In genomic region chr1:16181887-16182719, GRCh38 we compare ENCODE assay signal across 9 cellular contexts. TPM values are rescaled to one million over a fixed set of nuclear protein-coding genes. Genes with fewer than 3 reads are reported as not detected.
A peak's percentile ranks its signal among the peaks of the same experiment; 100 is the strongest.
DNase-seq lines count a peak whose midpoint lies in the region; ATAC-seq and TF ChIP-seq lines count a peak whose summit lies in the region.
"Had no signal": no experiment of that assay in that cellular context is flagged by ENCODE, and none has a peak within 500 bp of the region (broad histone marks: within the 10 kb centered on the region; RNA-seq: fewer than 3 reads in every experiment).

No MANE protein-coding gene starts in this region.

- H3K36me3 ChIP-seq in Peyer's patch = no peaks in the 10 kb centered on the region

- no peak for TF ChIP-seq CTCF in Peyer's patch (IDR thresholded peaks at IDR 0.05)
- TF ChIP-seq CTCF in nephron (IDR thresholded peaks at IDR 0.05; ENCODE audit: unreplicated experiment in 3 of 3) = no peak

- peak overlapping the region; percentile 52 to 88 (median 76) for H3K27ac ChIP-seq in Peyer's patch

- peaks cover 5% of the 10 kb centered on the region for H3K27me3 Mint-ChIP-seq in nephron (ENCODE audit: low read depth)

- peaks cover 0 to 42% (median 0%) of the 10 kb centered on the region in 4 donors for H3K4me1 ChIP-seq in Peyer's patch

- peak overlapping the region in 1 of 3 experiments; percentile 51 for H3K4me3 Mint-ChIP-seq in nephron

- H3K36me3 Mint-ChIP-seq in nephron (ENCODE audit: low read depth) = no peaks in the 10 kb centered on the region

- H3K9me3 Mint-ChIP-seq in nephron = no peaks in the 10 kb centered on the region

- DNase-seq in AG08396 (ENCODE audit: low spot score) (peak; percentile 87), Peyer's patch (peak in 1 of 3 donors; percentile 82), fibroblast of gingiva (ENCODE audit: low read depth) (peak; percentile 87), head of caudate nucleus (no peak), NCI-H1436 (lab: John Stamatoyannopoulos, UW) (no peak)
- no peak for DNase-seq in stimulated activated CD4-positive, alpha-beta T cell treated with anti-CD3 and anti-CD28 coated beads, Interleukin-2, amount 100 ng/mL, for 24 hours
- DNase-seq: DMS79 treated with DMSO at 0.1 percent for 48 hours had no signal

- H3K4me3 ChIP-seq in Peyer's patch = no peak overlapping the region

- no peaks in the 10 kb centered on the region for H3K9me3 ChIP-seq in Peyer's patch

- no peak for ATAC-seq in HG02973 (IDR thresholded peaks at IDR 0.05; ENCODE audit: unreplicated experiment)

- intact Hi-C loops in head of caudate nucleus (cut with DNase I) = no loop called here

- H3K27ac Mint-ChIP-seq in nephron = peak overlapping the region; percentile 92 to 95 (median 94)

- H3K27me3 ChIP-seq in Peyer's patch = no peaks in the 10 kb centered on the region

- TF ChIP-seq POLR2A in Peyer's patch (IDR thresholded peaks at IDR 0.05) = no peak

- peaks cover 31% of the 10 kb centered on the region for H3K4me1 Mint-ChIP-seq in nephron

RNA-seq across cellular contexts. Expression of gene EPHA2, which starts 26.2 kb away (rescaled TPM):
- total RNA-seq in Peyer's patch = 10 to 100 TPM; 23.5 to 42.6 (median 35.5) TPM

RNA-seq across cellular contexts. Expression of gene ARHGEF19, which starts 30.3 kb away (rescaled TPM):
- 10 to 100 TPM in 1 of 4 donors, 1 to 10 TPM in 3; 6.0 to 16.5 (median 7.3) TPM for total RNA-seq in Peyer's patch

RNA-seq across cellular contexts. Expression of gene CPLANE2, which starts 54.9 kb away (rescaled TPM):
- total RNA-seq in Peyer's patch = 1 to 10 TPM in 3 of 4 donors, not detected in 1; 1.2 to 6.6 (median 3.4) TPM

Comparison
In these comparisons a context has a peak if more than half of its experiments do, and no peak if none do; other contexts are left out.
1. DNase-seq: peak in AG08396 (single experiment) and fibroblast of gingiva (single experiment); none in stimulated activated CD4-positive, alpha-beta T cell treated with anti-CD3 and anti-CD28 coated beads, Interleukin-2, amount 100 ng/mL, for 24 hours (0 of 2), head of caudate nucleus (0 of 42) and NCI-H1436 (single experiment).